ENCODE assay signal across 13 cellular contexts in genomic region chr12:99059824-99060526, GRCh38.
A peak's percentile ranks its signal among the peaks of the same experiment; 100 is the strongest.
DNase-seq lines count a peak whose midpoint lies in the region; ATAC-seq and TF ChIP-seq lines count a peak whose summit lies in the region.
"Had no signal": no experiment of that assay in that cellular context is flagged by ENCODE, and none has a peak within 500 bp of the region (broad histone marks: within the 10 kb centered on the region; RNA-seq: fewer than 3 reads in every experiment).

No MANE protein-coding gene starts in this region.

- DNase-seq in GM04504 (ENCODE audit: low read depth) (peak; percentile 15), SK-N-DZ (ENCODE audit: low spot score) (peak; percentile 86), heart right ventricle (peak; percentile 26 to 48), posterior vena cava (ENCODE audit: low spot score) (peak; percentile 83), endothelial cell (ENCODE audit: low spot score) (no peak), T-helper 9 cell (no peak), NCI-H345 treated with DMSO at 0.1 percent for 48 hours (lab: John Stamatoyannopoulos, UW; ENCODE audit: unreplicated experiment) (no peak)
- DNase-seq: COR-L47; effector memory CD8-positive, alpha-beta T cell; NCI-H446 treated with DMSO at 0.1 percent for 48 hours; substantia nigra; WERI-Rb-1 had no signal

- TF ChIP-seq CTCF in heart right ventricle (IDR thresholded peaks at IDR 0.05), result peak in 5 of 9 donors; percentile 11 to 40 (median 13)
- TF ChIP-seq CTCF in endothelial cell (IDR thresholded peaks at IDR 0.05; ENCODE audit: unreplicated experiment), result no peak

- H3K27me3 Mint-ChIP-seq in endothelial cell (ENCODE audit: unreplicated experiment), result peaks cover 2% of the 10 kb centered on the region
- H3K27me3 Mint-ChIP-seq: effector memory CD8-positive, alpha-beta T cell had no signal

- peaks cover 0 to 10% (median 0%) of the 10 kb centered on the region in 9 donors for H3K4me1 ChIP-seq in heart right ventricle

- H3K9me3 Mint-ChIP-seq in endothelial cell (ENCODE audit: unreplicated experiment), result no peaks in the 10 kb centered on the region
- H3K9me3 Mint-ChIP-seq: effector memory CD8-positive, alpha-beta T cell had no signal

- no peaks in the 10 kb centered on the region for H3K36me3 ChIP-seq in heart right ventricle
- H3K36me3 ChIP-seq: WERI-Rb-1 had no signal

- WGBS in heart right ventricle, 2 donors, result 44 to 48% methylated on average over 10 of the region's 10 CpGs

- H3K27ac ChIP-seq in heart right ventricle, result peak overlapping the region in 4 of 10 donors; percentile 9 to 64 (median 48)
- H3K27ac ChIP-seq: WERI-Rb-1 had no signal

- no peaks in the 10 kb centered on the region for H3K36me3 Mint-ChIP-seq in endothelial cell (ENCODE audit: low read depth, unreplicated experiment)

- peak in 7 of 8 donors; percentile 81 to 93 (median 89) for ATAC-seq in heart right ventricle
- no peak for ATAC-seq in GM21723 (IDR thresholded peaks at IDR 0.05; ENCODE audit: unreplicated experiment)
- ATAC-seq: effector memory CD8-positive, alpha-beta T cell had no signal

- H3K9me3 ChIP-seq in heart right ventricle, result no peaks in the 10 kb centered on the region

- no peak overlapping the region for H3K27ac Mint-ChIP-seq in endothelial cell (ENCODE audit: unreplicated experiment)
- H3K27ac Mint-ChIP-seq: effector memory CD8-positive, alpha-beta T cell had no signal

- H3K4me3 ChIP-seq in heart right ventricle, result no peak overlapping the region

- intact Hi-C loops in heart right ventricle (cut with DNase I), result no loop called here
- intact Hi-C loops in posterior vena cava (cut with DNase I), result no loop called here

- no peak overlapping the region for H3K4me3 Mint-ChIP-seq in endothelial cell (ENCODE audit: unreplicated experiment)
- H3K4me3 Mint-ChIP-seq: effector memory CD8-positive, alpha-beta T cell had no signal

- no peaks in the 10 kb centered on the region for H3K4me1 Mint-ChIP-seq in endothelial cell (ENCODE audit: unreplicated experiment)

- no peaks in the 10 kb centered on the region for H3K27me3 ChIP-seq in heart right ventricle

Comparison
In these comparisons a context has a peak if more than half of its experiments do, and no peak if none do; other contexts are left out.
1. DNase-seq: peak in GM04504 (single experiment), SK-N-DZ (single experiment), heart right ventricle (2 of 2) and posterior vena cava (single experiment); none in endothelial cell (single experiment), T-helper 9 cell (single experiment) and NCI-H345 treated with DMSO at 0.1 percent for 48 hours (single experiment).